Comparison of ENCODE assay signal across 1 cellular context in the genomic region with DNA sequence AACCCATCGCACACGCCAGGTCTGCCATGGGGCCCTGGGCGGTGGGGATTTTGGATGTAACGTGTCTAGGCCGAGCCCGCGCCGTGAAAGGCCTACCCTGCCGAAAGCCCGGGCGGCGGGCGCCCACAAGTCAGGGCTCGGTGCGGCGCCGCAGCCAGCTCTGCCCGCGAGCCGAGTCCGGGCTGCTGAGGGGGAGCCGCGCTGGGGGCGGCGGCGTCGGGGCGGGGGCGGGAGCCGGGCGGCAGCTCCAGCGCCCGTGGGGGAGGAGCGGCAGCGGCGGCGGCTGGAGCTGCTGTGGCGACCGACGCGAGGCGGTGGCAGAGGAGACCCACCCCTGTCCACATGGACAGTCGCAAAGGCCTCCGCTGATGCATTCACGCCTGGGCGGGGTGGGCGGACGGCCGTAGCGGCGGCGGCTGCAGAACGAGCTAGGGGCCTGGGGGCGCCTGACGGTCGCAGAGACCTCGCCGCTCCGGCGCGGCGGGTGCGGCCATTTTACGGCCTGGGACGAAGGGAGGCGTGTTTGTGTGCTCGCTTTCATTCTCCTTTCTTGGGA.
TF ChIP-seq lines count a peak whose summit lies in the region.

A gene with protein sequence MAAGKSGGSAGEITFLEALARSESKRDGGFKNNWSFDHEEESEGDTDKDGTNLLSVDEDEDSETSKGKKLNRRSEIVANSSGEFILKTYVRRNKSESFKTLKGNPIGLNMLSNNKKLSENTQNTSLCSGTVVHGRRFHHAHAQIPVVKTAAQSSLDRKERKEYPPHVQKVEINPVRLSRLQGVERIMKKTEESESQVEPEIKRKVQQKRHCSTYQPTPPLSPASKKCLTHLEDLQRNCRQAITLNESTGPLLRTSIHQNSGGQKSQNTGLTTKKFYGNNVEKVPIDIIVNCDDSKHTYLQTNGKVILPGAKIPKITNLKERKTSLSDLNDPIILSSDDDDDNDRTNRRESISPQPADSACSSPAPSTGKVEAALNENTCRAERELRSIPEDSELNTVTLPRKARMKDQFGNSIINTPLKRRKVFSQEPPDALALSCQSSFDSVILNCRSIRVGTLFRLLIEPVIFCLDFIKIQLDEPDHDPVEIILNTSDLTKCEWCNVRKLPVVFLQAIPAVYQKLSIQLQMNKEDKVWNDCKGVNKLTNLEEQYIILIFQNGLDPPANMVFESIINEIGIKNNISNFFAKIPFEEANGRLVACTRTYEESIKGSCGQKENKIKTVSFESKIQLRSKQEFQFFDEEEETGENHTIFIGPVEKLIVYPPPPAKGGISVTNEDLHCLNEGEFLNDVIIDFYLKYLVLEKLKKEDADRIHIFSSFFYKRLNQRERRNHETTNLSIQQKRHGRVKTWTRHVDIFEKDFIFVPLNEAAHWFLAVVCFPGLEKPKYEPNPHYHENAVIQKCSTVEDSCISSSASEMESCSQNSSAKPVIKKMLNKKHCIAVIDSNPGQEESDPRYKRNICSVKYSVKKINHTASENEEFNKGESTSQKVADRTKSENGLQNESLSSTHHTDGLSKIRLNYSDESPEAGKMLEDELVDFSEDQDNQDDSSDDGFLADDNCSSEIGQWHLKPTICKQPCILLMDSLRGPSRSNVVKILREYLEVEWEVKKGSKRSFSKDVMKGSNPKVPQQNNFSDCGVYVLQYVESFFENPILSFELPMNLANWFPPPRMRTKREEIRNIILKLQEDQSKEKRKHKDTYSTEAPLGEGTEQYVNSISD (plus strand): TSS at position 273 of the 556 bp plus-strand sequence. CDS start 645 bp downstream, outside the sequence.

TF ChIP-seq in H1, 55 proteins besides CTCF, POLR2A, EP300 and RAD21:
- TF ChIP-seq TEAD4 (IDR thresholded peaks at IDR 0.05; ENCODE audit: low read depth, low read length) (no peak), KDM1A (IDR thresholded peaks at IDR 0.05; ENCODE audit: borderline replicate concordance, low read length) (no peak), CBX5 (IDR thresholded peaks at IDR 0.05; ENCODE audit: low read depth, low read length) (no peak), TBP (IDR thresholded peaks at IDR 0.05; ENCODE audit: low read depth, low read length) (peak; percentile 89), JUN (IDR thresholded peaks at IDR 0.05; ENCODE audit: low read depth, low read length) (no peak), ZNF274 (IDR thresholded peaks at IDR 0.05; ENCODE audit: borderline replicate concordance, extremely low read depth, low read length) (no peak), RFX5 (IDR thresholded peaks at IDR 0.05; ENCODE audit: borderline replicate concordance, low read depth, low read length) (no peak), CHD1 (IDR thresholded peaks at IDR 0.05; ENCODE audit: low read depth, low read length) (peak; percentile 74; the same call in 1 of the 2 replicates), TAF7 (optimal IDR thresholded peaks at IDR 0.05; ENCODE audit: borderline replicate concordance, low read depth, low read length) (peak; percentile 95), KDM5A (IDR thresholded peaks at IDR 0.05; ENCODE audit: low read length) (0 out of 2 replicates have a peak, but pooled peaks have one; percentile 10), CHD2 (IDR thresholded peaks at IDR 0.05; ENCODE audit: low read length) (no peak), BCL11A (IDR thresholded peaks at IDR 0.05; ENCODE audit: low read depth in 2 of 2, low read length in 2 of 2) (no peak), RNF2 (IDR thresholded peaks at IDR 0.05; ENCODE audit: borderline replicate concordance, low read depth, low read length, missing control alignments, poor library complexity, severe bottlenecking) (no peak), RXRA (IDR thresholded peaks at IDR 0.05; ENCODE audit: insufficient read depth, low read depth, low read length) (no peak), CTBP2 (IDR thresholded peaks at IDR 0.05; ENCODE audit: borderline replicate concordance, insufficient read depth, insufficient read length, low read length) (no peak), MAFK (IDR thresholded peaks at IDR 0.05; ENCODE audit: low read depth, low read length) (no peak), EGR1 (IDR thresholded peaks at IDR 0.05; ENCODE audit: borderline replicate concordance, low read depth, low read length) (peak; percentile 82; the same call in 1 of the 2 replicates), TCF12 (IDR thresholded peaks at IDR 0.05; ENCODE audit: low read depth, low read length) (no peak), HDAC6 (IDR thresholded peaks at IDR 0.05; ENCODE audit: low read depth, low read length) (no peak), YY1 (IDR thresholded peaks at IDR 0.05; ENCODE audit: low read depth, low read length) (peak; percentile 90), SP4 (IDR thresholded peaks at IDR 0.05; ENCODE audit: low read length) (no peak), SIX5 (IDR thresholded peaks at IDR 0.05; ENCODE audit: low read depth, low read length) (no peak), CREB1 (IDR thresholded peaks at IDR 0.05) (no peak; the same call in 1 of the 2 replicates), POLR2AphosphoS5 (IDR thresholded peaks at IDR 0.05; ENCODE audit: low read depth, low read length) (peak; percentile 88), KDM4A (IDR thresholded peaks at IDR 0.05; ENCODE audit: low read depth, low read length, severe bottlenecking) (no peak), SP1 (IDR thresholded peaks at IDR 0.05; ENCODE audit: low read depth, low read length) (no peak), CEBPB (IDR thresholded peaks at IDR 0.05; ENCODE audit: low read depth, low read length) (no peak), GABPA (IDR thresholded peaks at IDR 0.05; ENCODE audit: borderline replicate concordance, insufficient read depth, low read length) (no peak), HDAC2 (IDR thresholded peaks at IDR 0.05; ENCODE audit: borderline replicate concordance in 1 of 2, low read depth in 2 of 2, low read length in 2 of 2) (no peak; a peak in 1 of 4 replicates), NANOG (IDR thresholded peaks at IDR 0.05; ENCODE audit: insufficient read depth, low read depth, low read length, poor library complexity, severe bottlenecking) (peak; percentile 1), PHF8 (conservative IDR thresholded peaks at IDR 0.05; ENCODE audit: low read depth, low read length) (peak; percentile 79; the same call in 1 of the 2 replicates), TAF1 (IDR thresholded peaks at IDR 0.05; ENCODE audit: low read depth, low read length) (peak; percentile 94), NRF1 (IDR thresholded peaks at IDR 0.05; ENCODE audit: low read depth, low read length) (no peak), FOSL1 (IDR thresholded peaks at IDR 0.05; ENCODE audit: insufficient read depth, low read depth, low read length) (no peak), SIN3A (conservative IDR thresholded peaks at IDR 0.05 in 1 of 2, IDR thresholded peaks at IDR 0.05 in 1 of 2; ENCODE audit: low read depth in 1 of 2, low read length in 2 of 2) (peak; percentile 32 to 65; a peak in 1 of 4 replicates), BRCA1 (IDR thresholded peaks at IDR 0.05; ENCODE audit: low read depth, low read length) (no peak)
- TF ChIP-seq, protein P1, sequence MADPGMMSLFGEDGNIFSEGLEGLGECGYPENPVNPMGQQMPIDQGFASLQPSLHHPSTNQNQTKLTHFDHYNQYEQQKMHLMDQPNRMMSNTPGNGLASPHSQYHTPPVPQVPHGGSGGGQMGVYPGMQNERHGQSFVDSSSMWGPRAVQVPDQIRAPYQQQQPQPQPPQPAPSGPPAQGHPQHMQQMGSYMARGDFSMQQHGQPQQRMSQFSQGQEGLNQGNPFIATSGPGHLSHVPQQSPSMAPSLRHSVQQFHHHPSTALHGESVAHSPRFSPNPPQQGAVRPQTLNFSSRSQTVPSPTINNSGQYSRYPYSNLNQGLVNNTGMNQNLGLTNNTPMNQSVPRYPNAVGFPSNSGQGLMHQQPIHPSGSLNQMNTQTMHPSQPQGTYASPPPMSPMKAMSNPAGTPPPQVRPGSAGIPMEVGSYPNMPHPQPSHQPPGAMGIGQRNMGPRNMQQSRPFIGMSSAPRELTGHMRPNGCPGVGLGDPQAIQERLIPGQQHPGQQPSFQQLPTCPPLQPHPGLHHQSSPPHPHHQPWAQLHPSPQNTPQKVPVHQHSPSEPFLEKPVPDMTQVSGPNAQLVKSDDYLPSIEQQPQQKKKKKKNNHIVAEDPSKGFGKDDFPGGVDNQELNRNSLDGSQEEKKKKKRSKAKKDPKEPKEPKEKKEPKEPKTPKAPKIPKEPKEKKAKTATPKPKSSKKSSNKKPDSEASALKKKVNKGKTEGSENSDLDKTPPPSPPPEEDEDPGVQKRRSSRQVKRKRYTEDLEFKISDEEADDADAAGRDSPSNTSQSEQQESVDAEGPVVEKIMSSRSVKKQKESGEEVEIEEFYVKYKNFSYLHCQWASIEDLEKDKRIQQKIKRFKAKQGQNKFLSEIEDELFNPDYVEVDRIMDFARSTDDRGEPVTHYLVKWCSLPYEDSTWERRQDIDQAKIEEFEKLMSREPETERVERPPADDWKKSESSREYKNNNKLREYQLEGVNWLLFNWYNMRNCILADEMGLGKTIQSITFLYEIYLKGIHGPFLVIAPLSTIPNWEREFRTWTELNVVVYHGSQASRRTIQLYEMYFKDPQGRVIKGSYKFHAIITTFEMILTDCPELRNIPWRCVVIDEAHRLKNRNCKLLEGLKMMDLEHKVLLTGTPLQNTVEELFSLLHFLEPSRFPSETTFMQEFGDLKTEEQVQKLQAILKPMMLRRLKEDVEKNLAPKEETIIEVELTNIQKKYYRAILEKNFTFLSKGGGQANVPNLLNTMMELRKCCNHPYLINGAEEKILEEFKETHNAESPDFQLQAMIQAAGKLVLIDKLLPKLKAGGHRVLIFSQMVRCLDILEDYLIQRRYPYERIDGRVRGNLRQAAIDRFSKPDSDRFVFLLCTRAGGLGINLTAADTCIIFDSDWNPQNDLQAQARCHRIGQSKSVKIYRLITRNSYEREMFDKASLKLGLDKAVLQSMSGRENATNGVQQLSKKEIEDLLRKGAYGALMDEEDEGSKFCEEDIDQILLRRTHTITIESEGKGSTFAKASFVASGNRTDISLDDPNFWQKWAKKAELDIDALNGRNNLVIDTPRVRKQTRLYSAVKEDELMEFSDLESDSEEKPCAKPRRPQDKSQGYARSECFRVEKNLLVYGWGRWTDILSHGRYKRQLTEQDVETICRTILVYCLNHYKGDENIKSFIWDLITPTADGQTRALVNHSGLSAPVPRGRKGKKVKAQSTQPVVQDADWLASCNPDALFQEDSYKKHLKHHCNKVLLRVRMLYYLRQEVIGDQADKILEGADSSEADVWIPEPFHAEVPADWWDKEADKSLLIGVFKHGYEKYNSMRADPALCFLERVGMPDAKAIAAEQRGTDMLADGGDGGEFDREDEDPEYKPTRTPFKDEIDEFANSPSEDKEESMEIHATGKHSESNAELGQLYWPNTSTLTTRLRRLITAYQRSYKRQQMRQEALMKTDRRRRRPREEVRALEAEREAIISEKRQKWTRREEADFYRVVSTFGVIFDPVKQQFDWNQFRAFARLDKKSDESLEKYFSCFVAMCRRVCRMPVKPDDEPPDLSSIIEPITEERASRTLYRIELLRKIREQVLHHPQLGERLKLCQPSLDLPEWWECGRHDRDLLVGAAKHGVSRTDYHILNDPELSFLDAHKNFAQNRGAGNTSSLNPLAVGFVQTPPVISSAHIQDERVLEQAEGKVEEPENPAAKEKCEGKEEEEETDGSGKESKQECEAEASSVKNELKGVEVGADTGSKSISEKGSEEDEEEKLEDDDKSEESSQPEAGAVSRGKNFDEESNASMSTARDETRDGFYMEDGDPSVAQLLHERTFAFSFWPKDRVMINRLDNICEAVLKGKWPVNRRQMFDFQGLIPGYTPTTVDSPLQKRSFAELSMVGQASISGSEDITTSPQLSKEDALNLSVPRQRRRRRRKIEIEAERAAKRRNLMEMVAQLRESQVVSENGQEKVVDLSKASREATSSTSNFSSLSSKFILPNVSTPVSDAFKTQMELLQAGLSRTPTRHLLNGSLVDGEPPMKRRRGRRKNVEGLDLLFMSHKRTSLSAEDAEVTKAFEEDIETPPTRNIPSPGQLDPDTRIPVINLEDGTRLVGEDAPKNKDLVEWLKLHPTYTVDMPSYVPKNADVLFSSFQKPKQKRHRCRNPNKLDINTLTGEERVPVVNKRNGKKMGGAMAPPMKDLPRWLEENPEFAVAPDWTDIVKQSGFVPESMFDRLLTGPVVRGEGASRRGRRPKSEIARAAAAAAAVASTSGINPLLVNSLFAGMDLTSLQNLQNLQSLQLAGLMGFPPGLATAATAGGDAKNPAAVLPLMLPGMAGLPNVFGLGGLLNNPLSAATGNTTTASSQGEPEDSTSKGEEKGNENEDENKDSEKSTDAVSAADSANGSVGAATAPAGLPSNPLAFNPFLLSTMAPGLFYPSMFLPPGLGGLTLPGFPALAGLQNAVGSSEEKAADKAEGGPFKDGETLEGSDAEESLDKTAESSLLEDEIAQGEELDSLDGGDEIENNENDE (IDR thresholded peaks at IDR 0.05; ENCODE audit: insufficient replicate concordance, low read length) = no peak
- TF ChIP-seq, protein P2, sequence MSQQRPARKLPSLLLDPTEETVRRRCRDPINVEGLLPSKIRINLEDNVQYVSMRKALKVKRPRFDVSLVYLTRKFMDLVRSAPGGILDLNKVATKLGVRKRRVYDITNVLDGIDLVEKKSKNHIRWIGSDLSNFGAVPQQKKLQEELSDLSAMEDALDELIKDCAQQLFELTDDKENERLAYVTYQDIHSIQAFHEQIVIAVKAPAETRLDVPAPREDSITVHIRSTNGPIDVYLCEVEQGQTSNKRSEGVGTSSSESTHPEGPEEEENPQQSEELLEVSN (IDR thresholded peaks at IDR 0.05) = no peak
- TF ChIP-seq, protein P3, sequence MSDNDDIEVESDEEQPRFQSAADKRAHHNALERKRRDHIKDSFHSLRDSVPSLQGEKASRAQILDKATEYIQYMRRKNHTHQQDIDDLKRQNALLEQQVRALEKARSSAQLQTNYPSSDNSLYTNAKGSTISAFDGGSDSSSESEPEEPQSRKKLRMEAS (IDR thresholded peaks at IDR 0.05) = peak; percentile 78
- TF ChIP-seq, protein P4, sequence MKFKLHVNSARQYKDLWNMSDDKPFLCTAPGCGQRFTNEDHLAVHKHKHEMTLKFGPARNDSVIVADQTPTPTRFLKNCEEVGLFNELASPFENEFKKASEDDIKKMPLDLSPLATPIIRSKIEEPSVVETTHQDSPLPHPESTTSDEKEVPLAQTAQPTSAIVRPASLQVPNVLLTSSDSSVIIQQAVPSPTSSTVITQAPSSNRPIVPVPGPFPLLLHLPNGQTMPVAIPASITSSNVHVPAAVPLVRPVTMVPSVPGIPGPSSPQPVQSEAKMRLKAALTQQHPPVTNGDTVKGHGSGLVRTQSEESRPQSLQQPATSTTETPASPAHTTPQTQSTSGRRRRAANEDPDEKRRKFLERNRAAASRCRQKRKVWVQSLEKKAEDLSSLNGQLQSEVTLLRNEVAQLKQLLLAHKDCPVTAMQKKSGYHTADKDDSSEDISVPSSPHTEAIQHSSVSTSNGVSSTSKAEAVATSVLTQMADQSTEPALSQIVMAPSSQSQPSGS (IDR thresholded peaks at IDR 0.05; ENCODE audit: low read length) = no peak
- TF ChIP-seq, protein P5, sequence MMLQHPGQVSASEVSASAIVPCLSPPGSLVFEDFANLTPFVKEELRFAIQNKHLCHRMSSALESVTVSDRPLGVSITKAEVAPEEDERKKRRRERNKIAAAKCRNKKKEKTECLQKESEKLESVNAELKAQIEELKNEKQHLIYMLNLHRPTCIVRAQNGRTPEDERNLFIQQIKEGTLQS (IDR thresholded peaks at IDR 0.05; ENCODE audit: insufficient read depth, low read depth, low read length) = no peak
- TF ChIP-seq, protein P6, sequence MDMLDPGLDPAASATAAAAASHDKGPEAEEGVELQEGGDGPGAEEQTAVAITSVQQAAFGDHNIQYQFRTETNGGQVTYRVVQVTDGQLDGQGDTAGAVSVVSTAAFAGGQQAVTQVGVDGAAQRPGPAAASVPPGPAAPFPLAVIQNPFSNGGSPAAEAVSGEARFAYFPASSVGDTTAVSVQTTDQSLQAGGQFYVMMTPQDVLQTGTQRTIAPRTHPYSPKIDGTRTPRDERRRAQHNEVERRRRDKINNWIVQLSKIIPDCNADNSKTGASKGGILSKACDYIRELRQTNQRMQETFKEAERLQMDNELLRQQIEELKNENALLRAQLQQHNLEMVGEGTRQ (IDR thresholded peaks at IDR 0.05; ENCODE audit: low read length) = no peak
